In genomic region chr21:6569152-6569551, GRCh38 we compare ENCODE assay signal across 7 cellular contexts.
DNase-seq lines count a peak whose midpoint lies in the region; ATAC-seq, FAIRE-seq and TF ChIP-seq lines count a peak whose summit lies in the region.
"Not testable (repeated sequence)": the region's sequence is repeated elsewhere in the genome, so short reads cannot be mapped to it uniquely, and the experiment has no call there.

No MANE protein-coding gene starts in this region.

- ATAC-seq in GM18907 (IDR thresholded peaks at IDR 0.05; ENCODE audit: unreplicated experiment): peak; percentile 59
- peak; percentile 52 for ATAC-seq in GM21737 (IDR thresholded peaks at IDR 0.05; ENCODE audit: unreplicated experiment)
- peak; percentile 49 for ATAC-seq in HG03280 (IDR thresholded peaks at IDR 0.05; ENCODE audit: unreplicated experiment)
- peak; percentile 58 for ATAC-seq in WTC11
- peak; percentile 88 for ATAC-seq in K562
- peak; percentile 86 for ATAC-seq in left lobe of liver
- peak; percentile 60 to 84 (median 80) for ATAC-seq in pancreas

- H3K4me1 Mint-ChIP-seq in WTC11: not testable (repeated sequence)

- in situ Hi-C loops in K562 (cut with MboI): not testable (repeated sequence)

- TF ChIP-seq RAD21 in K562 (CRISPR knock-in tag; conservative IDR thresholded peaks at IDR 0.05 in 1 of 2, IDR thresholded peaks at IDR 0.05 in 1 of 2): not testable (repeated sequence)

- H3K4me1 ChIP-seq in K562 (replicated peaks in 1 of 2; ENCODE audit: control insufficient read depth in 2 of 2, insufficient read depth in 2 of 2, low read length in 2 of 2); pancreas: not testable (repeated sequence)

- H3K27ac ChIP-seq in K562 (ENCODE audit: extremely low read depth, low read depth, low read length); pancreas: not testable (repeated sequence)

- H3K27me3 ChIP-seq in K562 (ENCODE audit: control insufficient read depth in 2 of 2, insufficient read depth in 2 of 2, low read length in 2 of 2); pancreas: not testable (repeated sequence)

- not testable (repeated sequence) for H3K9me1 ChIP-seq in K562 (ENCODE audit: control insufficient read depth, insufficient read depth, low read length)

- CTCF ChIA-PET in WTC11 (lab: Charles Lee); K562 (lab: Yijun Ruan, JAX; ENCODE audit: low intra/inter-chr PET ratio): not testable (repeated sequence)

- H3K9me3 ChIP-seq in K562 (replicated peaks; ENCODE audit: control insufficient read depth, insufficient read depth, low read depth, low read length); pancreas: not testable (repeated sequence)

- POLR2A ChIA-PET in WTC11 (lab: Charles Lee); K562 (lab: Yijun Ruan, JAX): not testable (repeated sequence)

- not testable (repeated sequence) for H2AFZ ChIP-seq in K562 (ENCODE audit: low read depth, low read length)

- no CpG with 5 or more reads among the region's 16 CpGs for WGBS in K562 (ENCODE audit: insufficient coverage, low coverage, missing lambda C conversion rate)
- no CpG with 5 or more reads among the region's 16 CpGs for WGBS in pancreas, 2 donors

- BruUV-seq in K562 (replicated peaks; lab: Mats Ljungman, UMichigan): not testable (repeated sequence)

- H3K9ac ChIP-seq in K562 (ENCODE audit: insufficient read depth in 1 of 2, low read depth in 2 of 2, low read length in 2 of 2): not testable (repeated sequence)

- not testable (repeated sequence) for TF ChIP-seq EP300 in K562 (IDR thresholded peaks at IDR 0.05; ENCODE audit: low read length)

- intact Hi-C loops in K562 (cut with micrococcal nuclease); pancreas (cut with DNase I): not testable (repeated sequence)

- not testable (repeated sequence) for H3K27me3 Mint-ChIP-seq in WTC11 (ENCODE audit: low read depth)

- H3K4me2 ChIP-seq in K562 (ENCODE audit: insufficient read depth, low read length): not testable (repeated sequence)

- H3K9me3 Mint-ChIP-seq in WTC11: not testable (repeated sequence)

- H3K36me3 ChIP-seq in K562 (ENCODE audit: control insufficient read depth, insufficient read depth, low read length); pancreas: not testable (repeated sequence)

- H3K4me3 Mint-ChIP-seq in WTC11: not testable (repeated sequence)

- FAIRE-seq in K562 (lab: Jason Lieb, UNC); pancreas (lab: Jason Lieb, UNC): not testable (repeated sequence)

- not testable (repeated sequence) for TF ChIP-seq CTCF in WTC11 (IDR thresholded peaks at IDR 0.05); K562 (IDR thresholded peaks at IDR 0.05 in 2 of 3, conservative IDR thresholded peaks at IDR 0.05 in 1 of 3; ENCODE audit: insufficient read depth in 2 of 3, low read depth in 1 of 3, low read length in 3 of 3); pancreas (IDR thresholded peaks at IDR 0.05)

- H3K27ac Mint-ChIP-seq in WTC11: not testable (repeated sequence)

- H4K20me1 ChIP-seq in K562 (replicated peaks; ENCODE audit: control insufficient read depth, insufficient read depth, low read length): not testable (repeated sequence)

- TF ChIP-seq POLR2A in K562 (conservative IDR thresholded peaks at IDR 0.05): not testable (repeated sequence)

- not testable (repeated sequence) for DNase-seq in WTC11 (ENCODE audit: low spot score); K562 (ENCODE audit: extremely low read depth in 1 of 4, low spot score in 3 of 4); left lobe of liver (ENCODE audit: low spot score); pancreas

- H3K36me3 Mint-ChIP-seq in WTC11: not testable (repeated sequence)

- H3K4me3 ChIP-seq in K562, pancreas: not testable (repeated sequence)

- not testable (repeated sequence) for H3K79me2 ChIP-seq in K562 (ENCODE audit: control insufficient read depth, insufficient read depth, low read length)
